Comparison of ENCODE assay signal across 33 cellular contexts in genomic region chr1:182877331-182877730, GRCh38.
"Had no signal": no experiment of that assay in that cellular context is flagged by ENCODE, and none has a peak within 500 bp of the region (broad histone marks: within the 10 kb centered on the region; RNA-seq: fewer than 3 reads in every experiment).

No MANE protein-coding gene starts in this region.

- H3K4me1 ChIP-seq: ascending aorta, colonic mucosa, gastrocnemius medialis, upper lobe of left lung, vagina had no signal

- H3K4me2 ChIP-seq: SK-N-SH had no signal

- H3K4me3 ChIP-seq: ascending aorta, cardiac muscle cell, colonic mucosa, dorsolateral prefrontal cortex, gastrocnemius medialis, ovary, stomach, thyroid gland, upper lobe of left lung, vagina had no signal

- H3K27ac Mint-ChIP-seq: brain; progenitor cell of endocrine pancreas; stimulated activated effector memory CD8-positive, alpha-beta T cell treated with anti-CD3 and anti-CD28 coated beads, Interleukin-12 subunit alpha, Interleukin-12 subunit beta, amount 100 ng/mL, for 72 hours; T-helper 1 cell treated with Interleukin-12 subunit alpha and Interleukin-12 subunit beta and Interleukin-4 antibody, amounts not matched to agents 30 μg/mL and 1 μg/mL, for 36 hours; WTC11 had no signal

- H3K27me3 ChIP-seq: ascending aorta, cardiac muscle cell, colonic mucosa, dorsolateral prefrontal cortex, gastrocnemius medialis, ovary, stomach, thyroid gland, upper lobe of left lung, vagina had no signal

- ATAC-seq: gastrocnemius medialis; left ventricle myocardium superior; naive thymus-derived CD4-positive, alpha-beta T cell; sciatic nerve; WTC11 had no signal

- H3K27me3 Mint-ChIP-seq: brain; naive thymus-derived CD4-positive, alpha-beta T cell; progenitor cell of endocrine pancreas had no signal

- H3K9me3 Mint-ChIP-seq: activated naive CD4-positive, alpha-beta T cell treated with anti-CD3 and anti-CD28 coated beads, Interleukin-2, amount 50 U/mL, for 72 hours; brain; naive thymus-derived CD4-positive, alpha-beta T cell; stimulated activated effector memory CD8-positive, alpha-beta T cell treated with anti-CD3 and anti-CD28 coated beads, Interleukin-12 subunit alpha, Interleukin-12 subunit beta, amount 100 ng/mL, for 72 hours; T-helper 1 cell treated with Interleukin-12 subunit alpha and Interleukin-12 subunit beta and Interleukin-4 antibody, amounts not matched to agents 30 μg/mL and 1 μg/mL, for 36 hours; WTC11 had no signal

- H3K9me3 ChIP-seq: ascending aorta, colonic mucosa, gastrocnemius medialis, ovary, SK-N-SH, stomach, thyroid gland, upper lobe of left lung, vagina had no signal

- DNase-seq: activated CD4-positive, alpha-beta T cell treated with anti-CD3 and anti-CD28 coated beads for 1 hour; activated CD8-positive, alpha-beta memory T cell treated with anti-CD3 and anti-CD28 coated beads, Interleukin-2, amount 50 U/mL, for 48 hours; activated effector memory CD4-positive, alpha-beta T cell treated with anti-CD3 and anti-CD28 coated beads, Interleukin-2, amount 50 U/mL, for 16 hours; cerebellar nuclear complex; colonic mucosa; dorsolateral prefrontal cortex; effector memory CD4-positive, alpha-beta T cell; erythroblast; gastrocnemius medialis; glutamatergic neuron; islet precursor cell; left ventricle myocardium superior; mammary epithelial cell; ovary; retina; SK-N-SH; small intestine; stimulated activated CD4-positive, alpha-beta T cell treated with anti-CD3 and anti-CD28 coated beads, Interleukin-4, amount 100 ng/mL, for 24 hours; stomach; SW 1271; thyroid gland had no signal

- H3K27ac ChIP-seq: ascending aorta, cardiac muscle cell, colonic mucosa, dorsolateral prefrontal cortex, gastrocnemius medialis, ovary, stomach, thyroid gland, upper lobe of left lung, vagina had no signal

- H3K9ac ChIP-seq: SK-N-SH had no signal

- H3K4me1 Mint-ChIP-seq: brain, WTC11 had no signal

- H3K4me3 Mint-ChIP-seq: brain; naive thymus-derived CD4-positive, alpha-beta T cell; stimulated activated effector memory CD8-positive, alpha-beta T cell treated with anti-CD3 and anti-CD28 coated beads, Interleukin-12 subunit alpha, Interleukin-12 subunit beta, amount 100 ng/mL, for 72 hours; T-helper 1 cell treated with Interleukin-12 subunit alpha and Interleukin-12 subunit beta and Interleukin-4 antibody, amounts not matched to agents 30 μg/mL and 1 μg/mL, for 36 hours; WTC11 had no signal
